Comparison of ENCODE assay signal across 10 cellular contexts in genomic region chr3:134327594-134327975, GRCh38. TPM values are rescaled to one million over a fixed set of nuclear protein-coding genes. Genes with fewer than 3 reads are reported as not detected.
DNase-seq lines count a peak whose midpoint lies in the region; ATAC-seq and TF ChIP-seq lines count a peak whose summit lies in the region.
"Had no signal": no experiment of that assay in that cellular context is flagged by ENCODE, and none has a peak within 500 bp of the region (broad histone marks: within the 10 kb centered on the region; RNA-seq: fewer than 3 reads in every experiment).

No MANE protein-coding gene starts in this region.

- H3K4me1 ChIP-seq in upper lobe of right lung (peaks cover 57% of the 10 kb centered on the region), Karpas-422 (ENCODE audit: low read length) (no peaks in the 10 kb centered on the region)

- H3K27me3 ChIP-seq in upper lobe of right lung (no peaks in the 10 kb centered on the region), Karpas-422 (ENCODE audit: low read length) (no peaks in the 10 kb centered on the region)

- H3K27ac ChIP-seq in upper lobe of right lung (peak overlapping the region; percentile 73), Karpas-422 (ENCODE audit: low read length) (no peak overlapping the region)
- H3K27ac ChIP-seq: 22Rv1 had no signal

- no peaks in the 10 kb centered on the region for H3K79me2 ChIP-seq in Karpas-422 (ENCODE audit: low read length)

- ATAC-seq in upper lobe of right lung (no peak), HG03565 (IDR thresholded peaks at IDR 0.05; ENCODE audit: unreplicated experiment) (no peak)
- ATAC-seq: natural killer cell treated with Interleukin-12 subunit alpha and Interleukin-12 subunit beta and Interleukin-15 and Interleukin-18, amount 100 ng/mL, for 72 hours had no signal

- TF ChIP-seq CTCF in upper lobe of right lung (IDR thresholded peaks at IDR 0.05): no peak

- H3K4me3 ChIP-seq in upper lobe of right lung: no peak overlapping the region
- no peak overlapping the region for H3K4me3 ChIP-seq in Karpas-422 (ENCODE audit: low read length)

- no peaks in the 10 kb centered on the region for H3K9me3 ChIP-seq in upper lobe of right lung
- H3K9me3 ChIP-seq in Karpas-422 (ENCODE audit: low read length): no peaks in the 10 kb centered on the region

- no peaks in the 10 kb centered on the region for H3K36me3 ChIP-seq in upper lobe of right lung
- H3K36me3 ChIP-seq in Karpas-422 (ENCODE audit: insufficient read depth, low read length): no peaks in the 10 kb centered on the region

- no peak overlapping the region for H3K9ac ChIP-seq in Karpas-422 (ENCODE audit: low read length)

- intact Hi-C loops in upper lobe of right lung (cut with DNase I): no loop called here

- no peaks in the 10 kb centered on the region for H3K9me2 ChIP-seq in Karpas-422 (replicated peaks; ENCODE audit: insufficient read depth, low read length)

- no peaks in the 10 kb centered on the region for H4K20me1 ChIP-seq in Karpas-422 (ENCODE audit: insufficient read depth, low read depth, low read length)

- H3K4me2 ChIP-seq in Karpas-422 (ENCODE audit: low read depth, low read length, poor library complexity, severe bottlenecking): no peak overlapping the region

- DNase-seq in activated effector memory CD4-positive, alpha-beta T cell treated with anti-CD3 and anti-CD28 coated beads, Interleukin-2, amount 50 U/mL, for 16 hours: peak; percentile 36
- no peak for DNase-seq in activated effector memory CD4-positive, alpha-beta T cell treated with Interleukin-2 at 50 U/mL for 16 hours
- DNase-seq in astrocyte of the hippocampus (ENCODE audit: low read depth, low spot score): peak; percentile 71
- DNase-seq in kidney tubule cell (ENCODE audit: low spot score): peak; percentile 94
- no peak for DNase-seq in upper lobe of right lung
- no peak for DNase-seq in globus pallidus (ENCODE audit: low spot score)
- DNase-seq in Karpas-422: no peak

- H2AFZ ChIP-seq in Karpas-422 (ENCODE audit: low read length): no peak overlapping the region

RNA-seq across cellular contexts. Expression of gene AMOTL2, which starts 46.7 kb away (rescaled TPM):
- total RNA-seq in upper lobe of right lung: 119 TPM
- total RNA-seq in Karpas-422 (2014; rRNA removed; shearing (Covaris generic); ENCODE audit: low replicate concordance): not detected in 2 replicates
- total RNA-seq: natural killer cell treated with Interleukin-12 subunit alpha and Interleukin-12 subunit beta and Interleukin-15 and Interleukin-18, amount 100 ng/mL, for 72 hours had no signal

Comparison
In these comparisons a context has a peak if more than half of its experiments do, and no peak if none do; other contexts are left out.
1. DNase-seq: peak in activated effector memory CD4-positive, alpha-beta T cell treated with anti-CD3 and anti-CD28 coated beads, Interleukin-2, amount 50 U/mL, for 16 hours (single experiment), astrocyte of the hippocampus (single experiment) and kidney tubule cell (single experiment); none in activated effector memory CD4-positive, alpha-beta T cell treated with Interleukin-2 at 50 U/mL for 16 hours (single experiment), upper lobe of right lung (single experiment), globus pallidus (single experiment) and Karpas-422 (single experiment).
2. RNA of gene AMOTL2, which starts 46.7 kb away (total RNA-seq): 119 TPM in upper lobe of right lung (single experiment); not detected in Karpas-422; every median in the first group is over 100 times any median in the second.